Comparison of ENCODE assay signal across 18 cellular contexts in genomic region chr17:21739485-21739884, GRCh38. TPM values are rescaled to one million over a fixed set of nuclear protein-coding genes. Genes with fewer than 3 reads are reported as not detected.
"Had no signal": no experiment of that assay in that cellular context is flagged by ENCODE, and none has a peak within 500 bp of the region (broad histone marks: within the 10 kb centered on the region; RNA-seq: fewer than 3 reads in every experiment).

No MANE protein-coding gene starts in this region.

RNA-seq across cellular contexts. Expression of gene KCNJ18, which starts 47.2 kb away (rescaled TPM):
- total RNA-seq: activated CD4-positive, alpha-beta memory T cell treated with anti-CD3 and anti-CD28 coated beads for 36 hours; activated naive CD4-positive, alpha-beta T cell treated with anti-CD3 and anti-CD28 coated beads, Interleukin-2, amount 50 U/mL, for 72 hours; activated T-helper 1 cell treated with anti-CD3 and anti-CD28 coated beads, Interleukin-12 subunit alpha, Interleukin-12 subunit beta, Interleukin-2, Interleukin-4 antibody, amounts not matched to agents 30 ng/mL and 10 ng/mL and 1 ng/mL, durations not matched to agents 14 hours and 24 hours and 36 hours; bronchial epithelial cell; cerebellum; endothelial cell of umbilical vein; esophagus muscularis mucosa; gastroesophageal sphincter; heart left ventricle; kidney epithelial cell; left lung; lung microvascular endothelial cell; occipital lobe; renal cortical epithelial cell; upper lobe of right lung; WTC11 had no signal
- polyA plus RNA-seq: endothelial cell of umbilical vein, heart left ventricle, neural cell, sigmoid colon had no signal
